ENCODE assay signal across 14 cellular contexts in genomic region chr20:24150406-24150805, GRCh38.
DNase-seq lines count a peak whose midpoint lies in the region; ATAC-seq, FAIRE-seq and TF ChIP-seq lines count a peak whose summit lies in the region.
"Had no signal": no experiment of that assay in that cellular context is flagged by ENCODE, and none has a peak within 500 bp of the region (broad histone marks: within the 10 kb centered on the region; RNA-seq: fewer than 3 reads in every experiment).

No MANE protein-coding gene starts in this region.

- peaks cover 47% of the 10 kb centered on the region for H3K4me1 ChIP-seq in BLaER1
- H3K4me1 ChIP-seq in DND-41 (ENCODE audit: insufficient read depth, low read length), result peaks cover 24% of the 10 kb centered on the region
- H3K4me1 ChIP-seq in H1 (replicated peaks in 1 of 4; ENCODE audit: control insufficient read depth in 3 of 4, insufficient read depth in 4 of 4, low read length in 3 of 4), result no peaks in the 10 kb centered on the region
- no peaks in the 10 kb centered on the region for H3K4me1 ChIP-seq in upper lobe of left lung
- H3K4me1 ChIP-seq: BE2C, Caco-2 had no signal

- peaks cover 24% of the 10 kb centered on the region for H3K9me3 ChIP-seq in BLaER1
- H3K9me3 ChIP-seq in DND-41 (ENCODE audit: insufficient read depth, low read length, severe bottlenecking), result peaks cover 32% of the 10 kb centered on the region
- no peaks in the 10 kb centered on the region for H3K9me3 ChIP-seq in H1 (ENCODE audit: insufficient read depth in 2 of 2, low read depth in 1 of 2, low read length in 1 of 2)
- no peaks in the 10 kb centered on the region for H3K9me3 ChIP-seq in upper lobe of left lung
- H3K9me3 ChIP-seq: BE2C, Caco-2 had no signal

- H3K9ac ChIP-seq in BLaER1, result no peak overlapping the region
- no peak overlapping the region for H3K9ac ChIP-seq in DND-41 (ENCODE audit: low read depth, low read length)
- H3K9ac ChIP-seq in H1 (replicated peaks in 1 of 4; ENCODE audit: extremely low read depth in 1 of 4, low read depth in 3 of 4, low read length in 3 of 4), result no peak overlapping the region

- no peak overlapping the region for H2AK5ac ChIP-seq in H1 (ENCODE audit: low read depth, low read length)

- peak overlapping the region; percentile 46; the same call in 1 of the 2 replicates for H2BK12ac ChIP-seq in H1 (ENCODE audit: low read depth, low read length)

- intact Hi-C loops in natural killer cell (cut with micrococcal nuclease), result no loop called here

- H4K5ac ChIP-seq in H1 (ENCODE audit: insufficient read length, low read depth, low read length), result no peak overlapping the region

- H3K27me3 Mint-ChIP-seq in natural killer cell (ENCODE audit: low read depth in 2 of 2), result peaks cover 0 to 11% of the 10 kb centered on the region in 2 donors

- H3K27ac ChIP-seq in BLaER1 (peak overlapping the region; percentile 86), DND-41 (ENCODE audit: low read length) (peak overlapping the region; percentile 87), H1 (ENCODE audit: low read depth, low read length) (no peak overlapping the region), upper lobe of left lung (no peak overlapping the region)

- no peak overlapping the region for H3K4me3 ChIP-seq in BLaER1
- no peak overlapping the region for H3K4me3 ChIP-seq in DND-41 (ENCODE audit: low read depth in 1 of 2, low read length in 2 of 2)
- H3K4me3 ChIP-seq in H1 (ENCODE audit: extremely low read depth in 1 of 4, insufficient read depth in 2 of 4, low read depth in 3 of 4, low read length in 4 of 4), result no peak overlapping the region
- H3K4me3 ChIP-seq in upper lobe of left lung, result no peak overlapping the region
- H3K4me3 ChIP-seq: GM12878 had no signal

- 88% methylated on average over 7 of the region's 7 CpGs; no CpG with 5 or more reads in 1 of the 2 experiments for WGBS in H1 (ENCODE audit: extremely low coverage in 1 of 2, insufficient coverage in 1 of 2, insufficient read length in 1 of 2, insufficient replicate concordance in 2 of 2, low coverage in 1 of 2, low lambda C conversion rate in 2 of 2, missing lambda C conversion rate in 1 of 2), 2 experiments
- WGBS in upper lobe of left lung, 2 donors, result 77 to 86% methylated on average over 2 to 5 of the region's 7 CpGs

- no peak overlapping the region for H3K4me3 Mint-ChIP-seq in natural killer cell
- H3K4me3 Mint-ChIP-seq: CD8-positive, alpha-beta memory T cell; IgD-negative memory B cell had no signal

- H2BK120ac ChIP-seq in H1 (replicated peaks; ENCODE audit: low read depth, low read length), result no peak overlapping the region

- peak overlapping the region; percentile 40 for H3K4ac ChIP-seq in H1 (replicated peaks; ENCODE audit: insufficient read length, low read depth, low read length)

- peaks cover 69 to 73% of the 10 kb centered on the region in 2 donors for H3K4me1 Mint-ChIP-seq in natural killer cell

- no peak overlapping the region for H2BK20ac ChIP-seq in H1 (ENCODE audit: low read length)

- H3K4me2 ChIP-seq in BLaER1 (no peak overlapping the region), DND-41 (ENCODE audit: insufficient read depth, low read length) (no peak overlapping the region), H1 (ENCODE audit: insufficient read depth in 1 of 2, low read depth in 2 of 2, low read length in 2 of 2) (no peak overlapping the region)

- H4K20me1 ChIP-seq in BLaER1 (no peaks in the 10 kb centered on the region), DND-41 (ENCODE audit: insufficient read depth, low read length) (no peaks in the 10 kb centered on the region), H1 (replicated peaks in 1 of 2; ENCODE audit: control insufficient read depth in 1 of 2, insufficient read depth in 2 of 2, low read length in 2 of 2) (no peaks in the 10 kb centered on the region)

- H3K79me1 ChIP-seq in H1 (ENCODE audit: low read depth, low read length), result no peaks in the 10 kb centered on the region

- no peaks in the 10 kb centered on the region for H3K23me2 ChIP-seq in H1 (ENCODE audit: low read depth, low read length)

- 0 out of 2 replicates have a peak overlapping the region, but pooled peaks have one; percentile 11 for H4K8ac ChIP-seq in H1 (ENCODE audit: extremely low read depth, insufficient read depth, low read length)

- H3K18ac ChIP-seq in H1 (ENCODE audit: extremely low read depth, low read length), result no peak overlapping the region

- TF ChIP-seq CTCF in DND-41 (IDR thresholded peaks at IDR 0.05; ENCODE audit: borderline replicate concordance, extremely low read depth, low read length, poor library complexity, severe bottlenecking) (no peak), H1 (IDR thresholded peaks at IDR 0.05; ENCODE audit: control extremely low read depth in 1 of 3, insufficient read depth in 1 of 3, low read depth in 1 of 3, low read length in 3 of 3) (no peak), natural killer cell (IDR thresholded peaks at IDR 0.05) (no peak), upper lobe of left lung (IDR thresholded peaks at IDR 0.05) (no peak)

- TF ChIP-seq EP300 in H1 (IDR thresholded peaks at IDR 0.05; ENCODE audit: borderline replicate concordance in 1 of 2, low read depth in 2 of 2, low read length in 2 of 2) (no peak), upper lobe of left lung (IDR thresholded peaks at IDR 0.05) (no peak)

- CTCF ChIA-PET in H1 (lab: Charles Lee; ENCODE audit: partially characterized antibody), result interaction anchor here (0.8 to 6.4 kb wide), 24 partner anchors 9 to 729 kb away, joined by 3 to 89 read pairs (median 4); no protein-coding TSS in a partner anchor

- no peak overlapping the region for H3K23ac ChIP-seq in H1 (ENCODE audit: insufficient read length)

- POLR2A ChIA-PET in H1 (lab: Charles Lee; ENCODE audit: partially characterized antibody), result no interaction called here

- no peak overlapping the region for H2BK5ac ChIP-seq in H1 (ENCODE audit: low read depth, low read length)

- TF ChIP-seq POLR2A in H1 (IDR thresholded peaks at IDR 0.05; ENCODE audit: control extremely low read depth in 1 of 2, low read depth in 2 of 2, low read length in 2 of 2), result no peak
- no peak for TF ChIP-seq POLR2A in upper lobe of left lung (IDR thresholded peaks at IDR 0.05)

- DNase-seq in DND-41, result no peak
- no peak for DNase-seq in H1 (ENCODE audit: low read depth in 1 of 2, low spot score in 2 of 2)
- DNase-seq in natural killer cell, result no peak
- no peak for DNase-seq in NCI-H524 (lab: John Stamatoyannopoulos, UW)
- no peak for DNase-seq in upper lobe of left lung
- DNase-seq: CD8-positive, alpha-beta memory T cell had no signal

- H3K56ac ChIP-seq in H1 (replicated peaks; ENCODE audit: insufficient read length, low read depth, low read length), result no peak overlapping the region

- H3K9me3 Mint-ChIP-seq in natural killer cell, result no peaks in the 10 kb centered on the region

- H3K27me3 ChIP-seq in BLaER1 (no peaks in the 10 kb centered on the region), DND-41 (ENCODE audit: insufficient read depth, low read length, poor library complexity) (no peaks in the 10 kb centered on the region), H1 (replicated peaks in 1 of 4; ENCODE audit: control insufficient read depth in 3 of 4, extremely low read depth in 1 of 4, insufficient read depth in 3 of 4, low read length in 3 of 4) (no peaks in the 10 kb centered on the region), upper lobe of left lung (no peaks in the 10 kb centered on the region)
- H3K27me3 ChIP-seq: BE2C had no signal

- no peak overlapping the region for H4K91ac ChIP-seq in H1 (replicated peaks; ENCODE audit: insufficient read length, low read length)

- ATAC-seq in DND-41 (ENCODE audit: insufficient read depth, low read depth), result no peak
- no peak for ATAC-seq in natural killer cell
- no peak for ATAC-seq in HG03097 (IDR thresholded peaks at IDR 0.05; ENCODE audit: low FRiP score, unreplicated experiment)
- no peak for ATAC-seq in upper lobe of left lung (ENCODE audit: low FRiP score in 2 of 2)

- no peak overlapping the region for H3K14ac ChIP-seq in H1 (ENCODE audit: insufficient read length)

- peak overlapping the region; percentile 87 to 98 for H3K27ac Mint-ChIP-seq in natural killer cell
- H3K27ac Mint-ChIP-seq: CD8-positive, alpha-beta memory T cell; IgD-negative memory B cell had no signal

- no peak for FAIRE-seq in H1 (lab: Jason Lieb, UNC)
- FAIRE-seq: A204.1, GM12878, GM18507 had no signal

- H3K36me3 ChIP-seq in BLaER1 (no peaks in the 10 kb centered on the region), DND-41 (ENCODE audit: insufficient read depth, low read length) (no peaks in the 10 kb centered on the region), H1 (ENCODE audit: control insufficient read depth in 2 of 4, insufficient read depth in 4 of 4, low read length in 3 of 4) (no peaks in the 10 kb centered on the region), upper lobe of left lung (no peaks in the 10 kb centered on the region)
- H3K36me3 ChIP-seq: BE2C had no signal

- H2BK15ac ChIP-seq in H1 (ENCODE audit: low read length), result peak overlapping the region; percentile 53; the same call in 1 of the 2 replicates

- no peak overlapping the region for H2AFZ ChIP-seq in DND-41 (ENCODE audit: low read depth, low read length)
- peak overlapping the region; percentile 55; the same call in 1 of the 2 replicates for H2AFZ ChIP-seq in H1 (ENCODE audit: low read length)

- H3K36me3 Mint-ChIP-seq in natural killer cell, result no peaks in the 10 kb centered on the region
- H3K36me3 Mint-ChIP-seq: CD8-positive, alpha-beta memory T cell; IgD-negative memory B cell had no signal

- H3K79me2 ChIP-seq in DND-41 (ENCODE audit: insufficient read depth, low read length) (no peaks in the 10 kb centered on the region), H1 (ENCODE audit: control insufficient read depth in 1 of 2, insufficient read depth in 2 of 2, low read length in 2 of 2) (no peaks in the 10 kb centered on the region)

- no peak for TF ChIP-seq RAD21 in H1 (IDR thresholded peaks at IDR 0.05 in 1 of 2, conservative IDR thresholded peaks at IDR 0.05 in 1 of 2; ENCODE audit: low read depth in 2 of 2, low read length in 2 of 2)

TF ChIP-seq in H1, 55 proteins besides CTCF, POLR2A, EP300 and RAD21:
- TF ChIP-seq SIRT6 (IDR thresholded peaks at IDR 0.05; ENCODE audit: low read length), result no peak
- TF ChIP-seq GTF2F1 (IDR thresholded peaks at IDR 0.05; ENCODE audit: borderline replicate concordance, low read depth, low read length), result no peak

Comparison
In these comparisons a context has a peak if more than half of its experiments do, and no peak if none do; other contexts are left out.
1. H3K27ac ChIP-seq: peak in BLaER1 (single experiment) and DND-41 (single experiment); none in H1 (single experiment) and upper lobe of left lung (0 of 4).